ENCODE assay signal across 8 cellular contexts in genomic region chr20:47727170-47727880, GRCh38. TPM values are rescaled to one million over a fixed set of nuclear protein-coding genes. Genes with fewer than 3 reads are reported as not detected.
A peak's percentile ranks its signal among the peaks of the same experiment; 100 is the strongest.
DNase-seq lines count a peak whose midpoint lies in the region; ATAC-seq, FAIRE-seq and TF ChIP-seq lines count a peak whose summit lies in the region.

No MANE protein-coding gene starts in this region.

- H3K4me3 Mint-ChIP-seq in CD8-positive, alpha-beta T cell: peak overlapping the region; percentile 78
- peak overlapping the region; percentile 86 for H3K4me3 Mint-ChIP-seq in activated T-helper 2 cell treated with anti-CD3 and anti-CD28 coated beads, Interferon-gamma antibody, Interleukin-2, Interleukin-4, amounts not matched to agents 10 μg/mL and 5 μg/mL and 100 μg/mL, durations not matched to agents 14 hours and 24 hours and 36 hours (ENCODE audit: low read depth)
- H3K4me3 Mint-ChIP-seq in memory B cell: peak overlapping the region; percentile 86

- DNase-seq in CD8-positive, alpha-beta T cell: peak; percentile 43 to 89 (median 64)
- peak; percentile 54 for DNase-seq in RPMI7951 (ENCODE audit: low read depth)
- DNase-seq in activated T-helper 2 cell treated with anti-CD3 and anti-CD28 coated beads, Interferon-gamma antibody, Interleukin-2, Interleukin-4, amounts not matched to agents 10 μg/mL and 5 μg/mL and 100 μg/mL, durations not matched to agents 14 hours and 24 hours and 36 hours (ENCODE audit: low spot score): peak; percentile 83
- DNase-seq in memory B cell (ENCODE audit: low spot score in 2 of 2): peak; percentile 75 to 89
- peak; percentile 63 for DNase-seq in stimulated activated naive CD4-positive, alpha-beta T cell treated with Interleukin-2 at 50 U/mL for 16 hours (lab: John Stamatoyannopoulos, UW)
- no peak for DNase-seq in D721Med (ENCODE audit: insufficient read length, low spot score)
- DNase-seq in brain microvascular endothelial cell: no peak

- H3K27ac Mint-ChIP-seq in CD8-positive, alpha-beta T cell: peak overlapping the region; percentile 96
- peak overlapping the region; percentile 98 for H3K27ac Mint-ChIP-seq in activated T-helper 2 cell treated with anti-CD3 and anti-CD28 coated beads, Interferon-gamma antibody, Interleukin-2, Interleukin-4, amounts not matched to agents 10 μg/mL and 5 μg/mL and 100 μg/mL, durations not matched to agents 14 hours and 24 hours and 36 hours
- H3K27ac Mint-ChIP-seq in memory B cell: peak overlapping the region; percentile 99

- POLR2A ChIA-PET in CD8-positive, alpha-beta T cell (lab: Charles Lee): interaction anchor here (1.6 kb wide), 1 partner anchor 39 kb away, joined by 4 read pairs; no protein-coding TSS in a partner anchor

- intact Hi-C loops in CD8-positive, alpha-beta T cell (cut with DNase I, micrococcal nuclease): loop anchor here (1.0 to 10.0 kb wide), 5 partner anchors 60 to 1195 kb away; partner anchors contain the start of genes ARFGEF2 (in 2 of the 2) and SULF2 (in 1 of the 2)
- intact Hi-C loops in activated T-helper 2 cell treated with anti-CD3 and anti-CD28 coated beads, Interferon-gamma antibody, Interleukin-2, Interleukin-4, amounts not matched to agents 10 μg/mL and 5 μg/mL and 100 μg/mL, durations not matched to agents 14 hours and 24 hours and 36 hours (cut with micrococcal nuclease): loop anchor here (2.0 kb wide), 1 partner anchor 893 kb away; no protein-coding TSS in a partner anchor

- H3K36me3 ChIP-seq in CD8-positive, alpha-beta T cell (ENCODE audit: insufficient read depth, low read length): no peaks in the 10 kb centered on the region
- no peaks in the 10 kb centered on the region for H3K36me3 ChIP-seq in brain microvascular endothelial cell (replicated peaks)

- CTCF ChIA-PET in CD8-positive, alpha-beta T cell (lab: Charles Lee): interaction anchor here (1.7 to 5.4 kb wide), 2 partner anchors 50 to 894 kb away, joined by 7 to 49 read pairs; no protein-coding TSS in a partner anchor

- no peaks in the 10 kb centered on the region for H3K27me3 ChIP-seq in CD8-positive, alpha-beta T cell (ENCODE audit: insufficient read depth, low read length)
- H3K27me3 ChIP-seq in brain microvascular endothelial cell (replicated peaks): peaks cover 2% of the 10 kb centered on the region

- H3K36me3 Mint-ChIP-seq in CD8-positive, alpha-beta T cell: no peaks in the 10 kb centered on the region
- H3K36me3 Mint-ChIP-seq in activated T-helper 2 cell treated with anti-CD3 and anti-CD28 coated beads, Interferon-gamma antibody, Interleukin-2, Interleukin-4, amounts not matched to agents 10 μg/mL and 5 μg/mL and 100 μg/mL, durations not matched to agents 14 hours and 24 hours and 36 hours (ENCODE audit: low read depth): peaks cover 6% of the 10 kb centered on the region
- no peaks in the 10 kb centered on the region for H3K36me3 Mint-ChIP-seq in memory B cell

- peaks cover 41% of the 10 kb centered on the region for H3K4me1 Mint-ChIP-seq in CD8-positive, alpha-beta T cell (ENCODE audit: low read depth)
- peaks cover 44% of the 10 kb centered on the region for H3K4me1 Mint-ChIP-seq in activated T-helper 2 cell treated with anti-CD3 and anti-CD28 coated beads, Interferon-gamma antibody, Interleukin-2, Interleukin-4, amounts not matched to agents 10 μg/mL and 5 μg/mL and 100 μg/mL, durations not matched to agents 14 hours and 24 hours and 36 hours (ENCODE audit: low read depth)
- peaks cover 31% of the 10 kb centered on the region for H3K4me1 Mint-ChIP-seq in memory B cell

- peak; percentile 92 for ATAC-seq in CD8-positive, alpha-beta T cell
- ATAC-seq in GM21717 (IDR thresholded peaks at IDR 0.05; ENCODE audit: unreplicated experiment) (peak; percentile 79), memory B cell (ENCODE audit: low read depth) (peak; percentile 92)

- H3K4me3 ChIP-seq in CD8-positive, alpha-beta T cell (ENCODE audit: low read depth, low read length): peak overlapping the region; percentile 23
- H3K4me3 ChIP-seq in brain microvascular endothelial cell (ENCODE audit: low read depth, low read length): no peak overlapping the region

- no peaks in the 10 kb centered on the region for H3K27me3 Mint-ChIP-seq in CD8-positive, alpha-beta T cell (ENCODE audit: low read depth)
- no peaks in the 10 kb centered on the region for H3K27me3 Mint-ChIP-seq in activated T-helper 2 cell treated with anti-CD3 and anti-CD28 coated beads, Interferon-gamma antibody, Interleukin-2, Interleukin-4, amounts not matched to agents 10 μg/mL and 5 μg/mL and 100 μg/mL, durations not matched to agents 14 hours and 24 hours and 36 hours (ENCODE audit: low read depth)
- no peaks in the 10 kb centered on the region for H3K27me3 Mint-ChIP-seq in memory B cell

- no peaks in the 10 kb centered on the region for H3K9me3 ChIP-seq in CD8-positive, alpha-beta T cell (ENCODE audit: low read length)

- peak overlapping the region; percentile 61 for H3K27ac ChIP-seq in CD8-positive, alpha-beta T cell (ENCODE audit: low read depth, low read length)
- no peak overlapping the region for H3K27ac ChIP-seq in brain microvascular endothelial cell

- no peak for TF ChIP-seq CTCF in CD8-positive, alpha-beta T cell (IDR thresholded peaks at IDR 0.05)
- TF ChIP-seq CTCF in D721Med (IDR thresholded peaks at IDR 0.05; ENCODE audit: insufficient read depth, missing control alignments) (no peak), brain microvascular endothelial cell (IDR thresholded peaks at IDR 0.05; ENCODE audit: low read depth, low read length, missing control alignments) (no peak)

- peaks cover 36% of the 10 kb centered on the region for H3K4me1 ChIP-seq in CD8-positive, alpha-beta T cell (ENCODE audit: insufficient read depth, low read length)

- in situ Hi-C loops in brain microvascular endothelial cell (cut with HindIII; ENCODE audit: low pct_ligation_motif_present, low sequenced_read_pairs): no loop called here

- H3K9me3 Mint-ChIP-seq in CD8-positive, alpha-beta T cell: no peaks in the 10 kb centered on the region
- H3K9me3 Mint-ChIP-seq in activated T-helper 2 cell treated with anti-CD3 and anti-CD28 coated beads, Interferon-gamma antibody, Interleukin-2, Interleukin-4, amounts not matched to agents 10 μg/mL and 5 μg/mL and 100 μg/mL, durations not matched to agents 14 hours and 24 hours and 36 hours: no peaks in the 10 kb centered on the region
- H3K9me3 Mint-ChIP-seq in memory B cell: no peaks in the 10 kb centered on the region

- no peak for FAIRE-seq in D721Med (lab: Jason Lieb, UNC)

RNA-seq across cellular contexts. Expression of gene SULF2, which starts 58.0 kb away (rescaled TPM):
- 1 to 10 TPM in 1 of 2 experiments, under 1 TPM in 1; 0.76 to 1.2 TPM for total RNA-seq in CD8-positive, alpha-beta T cell
- 66.1 and 74.4 TPM in 2 replicates for total RNA-seq in RPMI7951 (2014; rRNA removed; shearing (Covaris generic))
- total RNA-seq in activated T-helper 2 cell treated with anti-CD3 and anti-CD28 coated beads, Interferon-gamma antibody, Interleukin-2, Interleukin-4, amounts not matched to agents 10 μg/mL and 5 μg/mL and 100 μg/mL, durations not matched to agents 14 hours and 24 hours and 36 hours: 0.48 and 1.7 TPM in 2 replicates

Comparison
In these comparisons a context has a peak if more than half of its experiments do, and no peak if none do; other contexts are left out.
1. DNase-seq: peak in CD8-positive, alpha-beta T cell (7 of 7), RPMI7951 (single experiment), activated T-helper 2 cell treated with anti-CD3 and anti-CD28 coated beads, Interferon-gamma antibody, Interleukin-2, Interleukin-4, amounts not matched to agents 10 μg/mL and 5 μg/mL and 100 μg/mL, durations not matched to agents 14 hours and 24 hours and 36 hours (single experiment), memory B cell (2 of 2) and stimulated activated naive CD4-positive, alpha-beta T cell treated with Interleukin-2 at 50 U/mL for 16 hours (single experiment); none in D721Med (single experiment) and brain microvascular endothelial cell (single experiment).
2. RNA of gene SULF2, which starts 58.0 kb away (total RNA-seq): 66.1 to 74.4 TPM in RPMI7951; 0.76 to 1.2 TPM in CD8-positive, alpha-beta T cell and 0.48 to 1.7 TPM in activated T-helper 2 cell treated with anti-CD3 and anti-CD28 coated beads, Interferon-gamma antibody, Interleukin-2, Interleukin-4, amounts not matched to agents 10 μg/mL and 5 μg/mL and 100 μg/mL, durations not matched to agents 14 hours and 24 hours and 36 hours; every median in the first group is over 10 times any median in the second.
3. Peak in every context shown above with its lines, with median percentiles within 50 percentile points of each other: ATAC-seq, H3K27ac Mint-ChIP-seq and H3K4me3 Mint-ChIP-seq.